Comparison of ENCODE assay signal across 22 cellular contexts in genomic region chr2:223641062-223641461, GRCh38. TPM values are rescaled to one million over a fixed set of nuclear protein-coding genes. Genes with fewer than 3 reads are reported as not detected.
DNase-seq lines count a peak whose midpoint lies in the region; ATAC-seq and TF ChIP-seq lines count a peak whose summit lies in the region.
"Had no signal": no experiment of that assay in that cellular context is flagged by ENCODE, and none has a peak within 500 bp of the region (broad histone marks: within the 10 kb centered on the region; RNA-seq: fewer than 3 reads in every experiment).

No MANE protein-coding gene starts in this region.

- H3K36me3 ChIP-seq in Panc1 (ENCODE audit: control insufficient read depth, insufficient read depth, low read length), result no peaks in the 10 kb centered on the region
- H3K36me3 ChIP-seq: gastroesophageal sphincter had no signal

- 0 out of 2 replicates have a peak, but pooled peaks have one; percentile 30 for ATAC-seq in Panc1
- ATAC-seq: CD8-positive, alpha-beta T cell; gastroesophageal sphincter; sciatic nerve had no signal

- intact Hi-C loops in Panc1 (cut with micrococcal nuclease; ENCODE audit: unreplicated experiment) (no loop called here), dorsolateral prefrontal cortex (cut with DNase I) (no loop called here)

- peak; percentile 21 for DNase-seq in SIG-M5 treated with dmso at 0.1 percent for 504 hours (lab: John Stamatoyannopoulos, UW; ENCODE audit: unreplicated experiment)
- no peak for DNase-seq in SIG-M5 (lab: John Stamatoyannopoulos, UW)
- no peak for DNase-seq in Panc1 (ENCODE audit: low read depth, low spot score)
- peak; percentile 10 for DNase-seq in fibroblast of the aortic adventitia (ENCODE audit: low read depth)
- DNase-seq in anterior cingulate cortex (lab: John Stamatoyannopoulos, UW), result no peak
- no peak for DNase-seq in dorsolateral prefrontal cortex
- no peak for DNase-seq in GM20000 (ENCODE audit: low spot score)
- no peak for DNase-seq in putamen (ENCODE audit: low spot score)
- DNase-seq: activated CD4-positive, alpha-beta T cell treated with anti-CD3 and anti-CD28 coated beads, Interleukin-2, amount 50 U/mL, for 4 hours; activated naive CD8-positive, alpha-beta T cell treated with anti-CD3 and anti-CD28 coated beads for 36 hours; activated T-cell treated with anti-CD3 and anti-CD28 coated beads, Interleukin-2, amount 50 U/mL, for 24 hours; caudate nucleus; CD8-positive, alpha-beta T cell; endodermal cell; H9; NCI-H1105 treated with DMSO at 0.1 percent for 48 hours; NCI-H2171; nephron progenitor cell; stimulated activated CD8-positive, alpha-beta memory T cell treated with anti-CD3 and anti-CD28 coated beads, Interleukin-4, amount 100 ng/mL, for 48 hours had no signal

- H3K9me3 ChIP-seq in Panc1 (ENCODE audit: control insufficient read depth, insufficient read depth, low read depth, low read length), result peaks cover 7% of the 10 kb centered on the region; the same call in 1 of the 2 replicates
- H3K9me3 ChIP-seq: gastroesophageal sphincter had no signal

- H3K4me3 ChIP-seq in Panc1 (ENCODE audit: low read depth in 2 of 2, low read length in 2 of 2) (no peak overlapping the region), fibroblast of the aortic adventitia (ENCODE audit: low read depth, low read length) (no peak overlapping the region), dorsolateral prefrontal cortex (no peak overlapping the region)
- H3K4me3 ChIP-seq: gastroesophageal sphincter, lung had no signal

- H3K27me3 ChIP-seq in Panc1 (ENCODE audit: control insufficient read depth, insufficient read depth, low read length), result no peaks in the 10 kb centered on the region
- H3K27me3 ChIP-seq in dorsolateral prefrontal cortex, result no peaks in the 10 kb centered on the region
- H3K27me3 ChIP-seq: gastroesophageal sphincter had no signal

- BruUV-seq in Panc1 (replicated peaks; lab: Mats Ljungman, UMichigan), result no TSS peak

- no peak for TF ChIP-seq CTCF in Panc1 (IDR thresholded peaks at IDR 0.05)
- no peak for TF ChIP-seq CTCF in fibroblast of the aortic adventitia (IDR thresholded peaks at IDR 0.05; ENCODE audit: insufficient read depth, low read length)
- no peak for TF ChIP-seq CTCF in dorsolateral prefrontal cortex (IDR thresholded peaks at IDR 0.05 in 54 of 56, conservative IDR thresholded peaks at IDR 0.05 in 2 of 56; ENCODE audit: low read depth in 1 of 56, partially characterized antibody in 56 of 56)
- no peak for TF ChIP-seq CTCF in GM20000 (IDR thresholded peaks at IDR 0.05; ENCODE audit: extremely low read depth, missing control alignments)

- POLR2A ChIA-PET in Panc1 (lab: Charles Lee), result no interaction called here

- H3K4me1 ChIP-seq in Panc1 (ENCODE audit: control insufficient read depth, insufficient read depth, low read length), result 0 out of 2 replicates have a peak, but pooled peaks cover 7% of the 10 kb centered on the region

- H3K27ac ChIP-seq in Panc1 (ENCODE audit: low read length) (no peak overlapping the region; the same call in 1 of the 2 replicates), dorsolateral prefrontal cortex (no peak overlapping the region)
- H3K27ac ChIP-seq: gastroesophageal sphincter had no signal

- in situ Hi-C loops in Panc1 (cut with HindIII; ENCODE audit: low pct_unique_long_range_greater_than_20kb, low sequenced_read_pairs), result no loop called here

- CTCF ChIA-PET in Panc1 (lab: Charles Lee), result no interaction called here

RNA-seq across cellular contexts. Expression of gene SCG2, which starts 38.9 kb away (rescaled TPM):
- total RNA-seq in Panc1 (2021; ENCODE audit: unreplicated experiment), result 1.7 TPM
- polyA plus RNA-seq in Panc1 (2012; ENCODE audit: insufficient read length), result 2.4 TPM
- total RNA-seq in fibroblast of the aortic adventitia (ENCODE audit: low replicate concordance), result 0.63 and 3.4 TPM in 2 replicates
- total RNA-seq in dorsolateral prefrontal cortex, result 100 to 1,000 TPM in 19 of 120 experiments, 10 to 100 TPM in 101; 13.3 to 137 (median 66.8) TPM
- total RNA-seq: activated naive CD8-positive, alpha-beta T cell treated with anti-CD3 and anti-CD28 coated beads for 36 hours; CD8-positive, alpha-beta T cell had no signal

Comparison
In these comparisons a context has a peak if more than half of its experiments do, and no peak if none do; other contexts are left out.
1. DNase-seq: peak in SIG-M5 treated with dmso at 0.1 percent for 504 hours (single experiment) and fibroblast of the aortic adventitia (single experiment); none in SIG-M5 (single experiment), Panc1 (single experiment), anterior cingulate cortex (0 of 58), dorsolateral prefrontal cortex (0 of 10), GM20000 (single experiment) and putamen (single experiment).